In genomic region chr1:59357645-59358044, GRCh38 we compare ENCODE assay signal across 25 cellular contexts.
"Had no signal": no experiment of that assay in that cellular context is flagged by ENCODE, and none has a peak within 500 bp of the region (broad histone marks: within the 10 kb centered on the region; RNA-seq: fewer than 3 reads in every experiment).

No MANE protein-coding gene starts in this region.

- H3K4me1 ChIP-seq: pancreas, prostate gland, spleen had no signal

- H3K4me3 ChIP-seq: breast epithelium, pancreas, prostate gland, spleen, tibial nerve had no signal

- DNase-seq: activated CD4-positive, alpha-beta T cell treated with anti-CD3 and anti-CD28 coated beads for 1 hour; activated CD4-positive, alpha-beta T cell treated with anti-CD3 and anti-CD28 coated beads, Interleukin-2, amount 10 ng/mL, durations not matched to agents 7 days and 5 days; activated CD8-positive, alpha-beta T cell treated with anti-CD3 and anti-CD28 coated beads for 36 hours; activated naive CD4-positive, alpha-beta T cell; activated T-cell treated with anti-CD3 and anti-CD28 coated beads, Interleukin-2, amount 50 U/mL, for 4 hours; central memory CD4-positive, alpha-beta T cell; foreskin fibroblast; head of caudate nucleus; hippocampal formation; islet precursor cell; midbrain; naive thymus-derived CD4-positive, alpha-beta T cell; nucleus accumbens; pancreas; spleen; stimulated activated naive CD4-positive, alpha-beta T cell treated with Interleukin-2 at 50 U/mL for 16 hours; T-helper 17 cell; T1000; WERI-Rb-1 had no signal

- H3K36me3 ChIP-seq: breast epithelium, pancreas, prostate gland, tibial nerve, WERI-Rb-1 had no signal

- H3K27me3 ChIP-seq: breast epithelium, pancreas, spleen, tibial nerve had no signal

- H3K27ac ChIP-seq: breast epithelium, pancreas, prostate gland, spleen, tibial nerve, WERI-Rb-1 had no signal

- H3K9me3 ChIP-seq: breast epithelium, pancreas, prostate gland, spleen, tibial nerve had no signal

- ATAC-seq: activated CD8-positive, alpha-beta T cell treated with anti-CD3 and anti-CD28 coated beads for 36 hours; activated naive CD4-positive, alpha-beta T cell treated with anti-CD3 and anti-CD28 coated beads, Interleukin-2, amount 50 U/mL, for 72 hours; activated T-cell treated with anti-CD3 and anti-CD28 coated beads, Interleukin-2, amount 50 U/mL, for 4 hours; activated T-helper 17 cell treated with anti-CD3 and anti-CD28 coated beads, Interleukin-2, amount 50 U/mL, for 72 hours; esophagus mucosa; naive thymus-derived CD4-positive, alpha-beta T cell; T-helper 17 cell had no signal
